ENCODE assay signal across 8 cellular contexts in the genomic region with DNA sequence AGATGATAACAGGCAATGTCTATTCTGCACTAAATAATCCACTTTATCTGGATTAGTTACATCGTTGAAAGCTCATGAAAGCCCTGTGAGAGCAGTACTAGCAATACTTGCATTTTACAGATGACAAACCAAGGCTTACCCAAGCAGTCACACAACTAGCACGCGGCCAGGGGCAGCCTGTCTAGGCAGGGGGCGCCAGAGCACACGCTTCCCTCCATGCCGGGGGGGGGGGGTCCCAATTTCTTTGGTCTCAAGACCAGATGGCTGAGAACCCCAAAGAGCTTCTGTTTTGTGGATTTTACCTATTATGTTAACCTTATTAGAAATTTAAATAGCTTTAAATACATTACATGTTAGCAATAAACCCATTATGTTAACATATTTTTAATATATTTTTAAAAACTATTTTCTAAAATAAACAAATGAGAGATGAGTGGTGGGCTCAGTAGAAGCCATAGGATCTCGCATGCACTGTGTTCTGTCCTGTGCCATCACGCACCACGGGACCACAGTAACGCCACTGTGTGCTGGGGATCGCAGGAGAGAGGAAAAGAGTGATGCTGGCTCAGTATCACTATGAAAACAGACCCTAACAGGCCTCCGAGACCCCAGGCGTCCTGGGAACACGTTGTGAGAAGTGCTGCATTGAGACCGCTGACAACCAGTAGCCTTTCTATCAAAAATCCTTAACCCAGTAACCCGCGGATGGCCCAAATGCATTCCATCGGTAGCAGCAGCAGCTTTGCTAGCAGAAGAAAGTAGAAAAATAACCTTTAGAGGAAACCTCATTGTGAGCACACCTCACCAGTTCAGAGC. TPM values are rescaled to one million over a fixed set of nuclear protein-coding genes. Genes with fewer than 3 reads are reported as not detected.
DNase-seq lines count a peak whose midpoint lies in the region; ATAC-seq and TF ChIP-seq lines count a peak whose summit lies in the region.

No MANE protein-coding gene starts in this region.

- peak overlapping the region; percentile 47 for H3K9ac ChIP-seq in SK-N-MC (ENCODE audit: insufficient read length)
- H3K9ac ChIP-seq in mammary epithelial cell (ENCODE audit: insufficient read depth, low read length) = no peak overlapping the region

- no peak for TF ChIP-seq POLR2A in testis (IDR thresholded peaks at IDR 0.05)

- peaks cover 3% of the 10 kb centered on the region for H3K36me3 Mint-ChIP-seq in Caco-2 (ENCODE audit: insufficient read depth, unreplicated experiment)

- H3K27ac ChIP-seq in SK-N-MC = peak overlapping the region; percentile 73; the same call in 1 of the 2 replicates
- no peak overlapping the region for H3K27ac ChIP-seq in mammary epithelial cell (ENCODE audit: insufficient read depth, low read depth, low read length)
- H3K27ac ChIP-seq in testis = no peak overlapping the region

- BruUV-seq in Caco-2 (replicated peaks; lab: Mats Ljungman, UMichigan) (no TSS peak), mammary epithelial cell (replicated peaks; lab: Mats Ljungman, UMichigan) (no TSS peak)

- H3K27me3 Mint-ChIP-seq in Caco-2 (ENCODE audit: insufficient read depth, unreplicated experiment) = no peaks in the 10 kb centered on the region

- peak; percentile 72 for ATAC-seq in HG03469 (IDR thresholded peaks at IDR 0.05; ENCODE audit: unreplicated experiment)
- ATAC-seq in HG02970 (IDR thresholded peaks at IDR 0.05; ENCODE audit: low FRiP score, unreplicated experiment) = no peak

- H3K9me3 ChIP-seq in Caco-2 (no peaks in the 10 kb centered on the region), SK-N-MC (ENCODE audit: low read depth, low read length) (no peaks in the 10 kb centered on the region), mammary epithelial cell (replicated peaks; ENCODE audit: insufficient read depth, low read length) (no peaks in the 10 kb centered on the region), testis (no peaks in the 10 kb centered on the region)

- CTCF ChIA-PET in Caco-2 (lab: Charles Lee) = interaction anchor here (0.7 kb wide), 1 partner anchor 9 kb away, joined by 3 read pairs; no protein-coding TSS in a partner anchor
- CTCF ChIA-PET in mammary epithelial cell (lab: Charles Lee; ENCODE audit: low non-redundant PET) = no interaction called here

- no peaks in the 10 kb centered on the region for H3K27me3 ChIP-seq in Caco-2 (replicated peaks; ENCODE audit: control insufficient read depth, insufficient read depth, low read length)
- H3K27me3 ChIP-seq in mammary epithelial cell (ENCODE audit: insufficient read depth, low read length) = peaks cover 10% of the 10 kb centered on the region
- no peaks in the 10 kb centered on the region for H3K27me3 ChIP-seq in testis

- H3K27ac Mint-ChIP-seq in Caco-2 (ENCODE audit: unreplicated experiment) = no peak overlapping the region

- DNase-seq in Caco-2 (peak in 1 of 2 experiments; percentile 41), GM19238 (ENCODE audit: insufficient read length, low spot score) (peak; percentile 40), SK-N-MC (ENCODE audit: low read depth, low spot score) (no peak), mammary epithelial cell (no peak), left kidney (ENCODE audit: low read depth, low spot score) (peak; percentile 68), testis (peak; percentile 38)

- H3K4me3 ChIP-seq in Caco-2 (ENCODE audit: low read depth, low read length) (no peak overlapping the region), SK-N-MC (no peak overlapping the region; the same call in 1 of the 2 replicates), mammary epithelial cell (replicated peaks in 1 of 3; ENCODE audit: insufficient read depth in 1 of 3, low read depth in 2 of 3, low read length in 3 of 3) (no peak overlapping the region), testis (no peak overlapping the region)

- H3K36me3 ChIP-seq in Caco-2 (ENCODE audit: control insufficient read depth, insufficient read depth, low read length) = no peaks in the 10 kb centered on the region
- no peaks in the 10 kb centered on the region for H3K36me3 ChIP-seq in SK-N-MC (ENCODE audit: insufficient read depth, low read length)
- no peaks in the 10 kb centered on the region for H3K36me3 ChIP-seq in mammary epithelial cell (ENCODE audit: insufficient read depth, low read length)
- H3K36me3 ChIP-seq in testis (ENCODE audit: low read depth, missing control alignments) = no peaks in the 10 kb centered on the region

- in situ Hi-C loops in mammary epithelial cell (cut with MboI; ENCODE audit: low sequenced_read_pairs in 2 of 2) = no loop called here

- intact Hi-C loops in Caco-2 (cut with micrococcal nuclease; ENCODE audit: unreplicated experiment) (loop anchor here (1.0 kb wide), 2 partner anchors 69 to 87 kb away; a partner anchor contains a TSS), mammary epithelial cell (cut with micrococcal nuclease) (no loop called here), testis (cut with DNase I; ENCODE audit: low total_unique reads) (no loop called here)

- TF ChIP-seq CTCF in Caco-2 (IDR thresholded peaks at IDR 0.05; ENCODE audit: insufficient read depth in 1 of 2, low read depth in 1 of 2, low read length in 1 of 2, severe bottlenecking in 1 of 2, unreplicated experiment in 1 of 2) = peak; percentile 64 to 77
- TF ChIP-seq CTCF in mammary epithelial cell (conservative IDR thresholded peaks at IDR 0.05 in 1 of 2, IDR thresholded peaks at IDR 0.05 in 1 of 2; ENCODE audit: extremely low read depth in 1 of 2, insufficient read depth in 1 of 2, low read depth in 1 of 2, low read length in 2 of 2) = peak; percentile 55 to 79
- TF ChIP-seq CTCF in testis (IDR thresholded peaks at IDR 0.05) = peak in 2 of 3 experiments; percentile 38 to 58

- dilution Hi-C loops in mammary epithelial cell (cut with HindIII; ENCODE audit: low sequenced_read_pairs) = no loop called here

- H4K20me1 ChIP-seq in mammary epithelial cell (ENCODE audit: insufficient read depth, low read length) = no peaks in the 10 kb centered on the region

- H3K4me1 ChIP-seq in Caco-2 = 0 out of 2 replicates have a peak, but pooled peaks cover 3% of the 10 kb centered on the region
- H3K4me1 ChIP-seq in mammary epithelial cell (ENCODE audit: insufficient read depth, low read length) = no peaks in the 10 kb centered on the region
- no peaks in the 10 kb centered on the region for H3K4me1 ChIP-seq in testis

- no peak overlapping the region for H2AFZ ChIP-seq in mammary epithelial cell (ENCODE audit: low read depth, low read length)

- H3K4me3 Mint-ChIP-seq in Caco-2 (ENCODE audit: unreplicated experiment) = no peak overlapping the region

- H3K79me2 ChIP-seq in mammary epithelial cell (ENCODE audit: insufficient read depth, low read length) = no peaks in the 10 kb centered on the region

- H3K9me3 Mint-ChIP-seq in Caco-2 (ENCODE audit: unreplicated experiment) = no peaks in the 10 kb centered on the region

- H3K4me1 Mint-ChIP-seq in Caco-2 (ENCODE audit: low read depth, unreplicated experiment) = peaks cover 6% of the 10 kb centered on the region

- POLR2A ChIA-PET in Caco-2 (lab: Charles Lee) = interaction anchor here (0.6 kb wide), 1 partner anchor 52 kb away, joined by 6 read pairs; no protein-coding TSS in a partner anchor

- no peak overlapping the region for H3K4me2 ChIP-seq in mammary epithelial cell (ENCODE audit: insufficient read depth, low read depth, low read length)

- 44% methylated on average over 18 of the region's 18 CpGs for WGBS in mammary epithelial cell (ENCODE audit: low coverage, missing lambda C conversion rate)
- 62 to 65% methylated on average over 18 of the region's 18 CpGs for WGBS in testis, 2 donors

RNA-seq across cellular contexts. Expression of a gene that starts 5.3 kb away (rescaled TPM):
- total RNA-seq in Caco-2 (2022) (0.77 and 0.95 TPM in 2 replicates), mammary epithelial cell (under 1 TPM; 0.09 to 0.50 TPM), testis (under 1 TPM; 0.39 to 0.62 TPM)
- polyA plus RNA-seq in mammary epithelial cell (0.01 TPM), testis (ENCODE audit: insufficient read depth, low read depth, low replicate concordance) (0.16 TPM)
- polyA minus RNA-seq in mammary epithelial cell = not detected

RNA-seq across cellular contexts. Expression of a gene that starts 28.9 kb away (rescaled TPM):
- total RNA-seq in Caco-2 (2022) = 44.3 and 48.1 TPM in 2 replicates
- total RNA-seq in mammary epithelial cell = 10 to 100 TPM; 31.0 to 41.1 TPM
- polyA plus RNA-seq in mammary epithelial cell = 45.1 TPM
- 33.2 TPM for polyA minus RNA-seq in mammary epithelial cell
- total RNA-seq in testis = 10 to 100 TPM; 45.7 to 64.6 TPM
- polyA plus RNA-seq in testis (ENCODE audit: insufficient read depth, low read depth, low replicate concordance) = 68.3 TPM

Comparison
In these comparisons a context has a peak if more than half of its experiments do, and no peak if none do; other contexts are left out.
1. DNase-seq: peak in GM19238 (single experiment), left kidney (single experiment) and testis (single experiment); none in SK-N-MC (single experiment) and mammary epithelial cell (single experiment).
2. Peak in every context shown above with its lines, with median percentiles within 50 percentile points of each other: CTCF ChIP-seq.